11 cellular contexts compared by ENCODE assay signal in the genomic region with DNA sequence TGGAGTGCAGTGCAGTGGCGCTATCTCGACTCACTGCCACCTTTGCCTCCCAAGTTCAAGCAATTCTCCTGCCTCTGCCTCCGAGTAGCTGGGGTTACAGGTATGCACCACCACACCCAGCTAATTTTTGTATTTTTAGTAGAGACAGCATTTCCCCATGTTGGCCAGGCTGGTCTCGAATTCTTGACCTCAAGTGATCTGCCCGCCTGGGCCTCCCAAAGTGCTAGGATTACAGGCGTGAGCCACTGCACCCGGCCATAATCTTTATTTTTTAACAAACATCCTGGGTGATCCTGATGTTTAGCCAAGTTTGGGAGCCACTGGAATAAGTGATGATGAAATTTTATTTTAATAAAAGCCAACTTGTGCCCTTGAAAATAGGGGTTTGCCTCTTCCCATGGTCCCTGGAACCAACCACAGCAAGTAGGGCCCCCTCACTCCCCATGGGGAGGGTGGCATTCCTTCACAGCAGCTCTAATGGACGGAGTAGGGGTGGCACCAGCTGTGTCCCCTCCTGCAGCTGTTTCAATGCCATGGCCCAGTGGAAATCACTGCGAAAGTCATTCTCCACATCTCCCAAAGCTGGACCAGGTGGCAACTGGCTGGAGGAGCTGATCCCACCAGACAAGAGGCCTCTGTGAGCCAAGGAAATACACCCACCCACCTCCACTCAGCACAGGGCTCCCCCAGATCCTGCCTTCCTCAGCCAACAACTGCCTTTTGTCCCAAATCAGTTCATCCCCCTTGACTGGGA.
A peak's percentile ranks its signal among the peaks of the same experiment; 100 is the strongest.
DNase-seq lines count a peak whose midpoint lies in the region; ATAC-seq and TF ChIP-seq lines count a peak whose summit lies in the region.
"Had no signal": no experiment of that assay in that cellular context is flagged by ENCODE, and none has a peak within 500 bp of the region (broad histone marks: within the 10 kb centered on the region; RNA-seq: fewer than 3 reads in every experiment).

No MANE protein-coding gene starts in this region.

- H3K4me3 Mint-ChIP-seq in nephron, result no peak overlapping the region
- H3K4me3 Mint-ChIP-seq in activated CD4-positive, alpha-beta memory T cell treated with anti-CD3 and anti-CD28 coated beads for 36 hours, result no peak overlapping the region

- H3K36me3 Mint-ChIP-seq in nephron (ENCODE audit: low read depth), result no peaks in the 10 kb centered on the region
- H3K36me3 Mint-ChIP-seq in activated CD4-positive, alpha-beta memory T cell treated with anti-CD3 and anti-CD28 coated beads for 36 hours, result no peaks in the 10 kb centered on the region
- H3K36me3 Mint-ChIP-seq: CD4-positive, alpha-beta memory T cell had no signal

- H3K4me3 ChIP-seq in ascending aorta (no peak overlapping the region), esophagus squamous epithelium (no peak overlapping the region), tibial nerve (no peak overlapping the region)
- H3K4me3 ChIP-seq: SK-N-MC had no signal

- H3K9me3 ChIP-seq in ascending aorta (no peaks in the 10 kb centered on the region), esophagus squamous epithelium (no peaks in the 10 kb centered on the region), tibial nerve (no peaks in the 10 kb centered on the region)

- no peak for DNase-seq in ascending aorta (ENCODE audit: low spot score in 2 of 2)
- no peak for DNase-seq in esophagus squamous epithelium (lab: John Stamatoyannopoulos, UW)
- no peak for DNase-seq in tibial nerve (ENCODE audit: low spot score in 2 of 2)
- no peak for DNase-seq in superior temporal gyrus (ENCODE audit: extremely low spot score)
- no peak for DNase-seq in DMS 273 (lab: John Stamatoyannopoulos, UW; ENCODE audit: unreplicated experiment)
- DNase-seq in activated CD4-positive, alpha-beta memory T cell treated with anti-CD3 and anti-CD28 coated beads for 36 hours, result no peak
- DNase-seq: CD4-positive, alpha-beta memory T cell; NCI-H1048 had no signal

- H3K27me3 Mint-ChIP-seq in nephron (ENCODE audit: low read depth), result peaks cover 3% of the 10 kb centered on the region
- H3K27me3 Mint-ChIP-seq in activated CD4-positive, alpha-beta memory T cell treated with anti-CD3 and anti-CD28 coated beads for 36 hours, result no peaks in the 10 kb centered on the region
- H3K27me3 Mint-ChIP-seq: CD4-positive, alpha-beta memory T cell had no signal

- no peak for TF ChIP-seq EP300 in tibial nerve (IDR thresholded peaks at IDR 0.05)

- H3K27ac ChIP-seq in ascending aorta, result peak overlapping the region; percentile 41 to 54
- peak overlapping the region; percentile 47 to 81 (median 74) for H3K27ac ChIP-seq in esophagus squamous epithelium
- H3K27ac ChIP-seq in tibial nerve, result peak overlapping the region; percentile 38 to 85 (median 76)
- H3K27ac ChIP-seq: SK-N-MC had no signal

- intact Hi-C loops in ascending aorta (cut with DNase I) (no loop called here), esophagus squamous epithelium (cut with DNase I) (no loop called here)
- intact Hi-C loops in activated CD4-positive, alpha-beta memory T cell treated with anti-CD3 and anti-CD28 coated beads for 36 hours (cut with micrococcal nuclease), result no loop called here

- no peaks in the 10 kb centered on the region for H3K9me3 Mint-ChIP-seq in nephron
- H3K9me3 Mint-ChIP-seq in activated CD4-positive, alpha-beta memory T cell treated with anti-CD3 and anti-CD28 coated beads for 36 hours, result no peaks in the 10 kb centered on the region

- H3K36me3 ChIP-seq in ascending aorta (no peaks in the 10 kb centered on the region), esophagus squamous epithelium (no peaks in the 10 kb centered on the region), tibial nerve (no peaks in the 10 kb centered on the region)

- TF ChIP-seq POLR2A in esophagus squamous epithelium (IDR thresholded peaks at IDR 0.05) (no peak), tibial nerve (IDR thresholded peaks at IDR 0.05) (no peak)

- CTCF ChIA-PET in activated CD4-positive, alpha-beta memory T cell treated with anti-CD3 and anti-CD28 coated beads for 36 hours (lab: Charles Lee), result no interaction called here

- 74 to 95% methylated on average over 8 to 9 of the region's 9 CpGs for WGBS in esophagus squamous epithelium, 2 donors
- 77 to 86% methylated on average over 9 of the region's 9 CpGs for WGBS in tibial nerve, 2 donors

- H3K27me3 ChIP-seq in ascending aorta (no peaks in the 10 kb centered on the region), esophagus squamous epithelium (no peaks in the 10 kb centered on the region), tibial nerve (no peaks in the 10 kb centered on the region)

- H3K4me1 ChIP-seq in ascending aorta, result peaks cover 0 to 8% of the 10 kb centered on the region in 2 donors
- peaks cover 8 to 32% (median 15%) of the 10 kb centered on the region in 3 donors for H3K4me1 ChIP-seq in esophagus squamous epithelium
- H3K4me1 ChIP-seq in tibial nerve, result peaks cover 8 to 39% (median 13%) of the 10 kb centered on the region in 4 donors

- peak overlapping the region; percentile 53 to 89 (median 79) for H3K27ac Mint-ChIP-seq in nephron
- no peak overlapping the region for H3K27ac Mint-ChIP-seq in activated CD4-positive, alpha-beta memory T cell treated with anti-CD3 and anti-CD28 coated beads for 36 hours

- POLR2A ChIA-PET in activated CD4-positive, alpha-beta memory T cell treated with anti-CD3 and anti-CD28 coated beads for 36 hours (lab: Charles Lee), result no interaction called here

- no peak for TF ChIP-seq CTCF in ascending aorta (IDR thresholded peaks at IDR 0.05)
- TF ChIP-seq CTCF in esophagus squamous epithelium (IDR thresholded peaks at IDR 0.05), result no peak
- no peak for TF ChIP-seq CTCF in nephron (IDR thresholded peaks at IDR 0.05; ENCODE audit: unreplicated experiment in 3 of 3)
- TF ChIP-seq CTCF in tibial nerve (IDR thresholded peaks at IDR 0.05), result no peak

- no peak for ATAC-seq in GM21619 (IDR thresholded peaks at IDR 0.05; ENCODE audit: unreplicated experiment)

- H3K4me1 Mint-ChIP-seq in nephron, result peaks cover 67% of the 10 kb centered on the region
- peaks cover 11% of the 10 kb centered on the region for H3K4me1 Mint-ChIP-seq in activated CD4-positive, alpha-beta memory T cell treated with anti-CD3 and anti-CD28 coated beads for 36 hours (ENCODE audit: low read depth)
